1 cellular context compared by ENCODE assay signal in the genomic region with DNA sequence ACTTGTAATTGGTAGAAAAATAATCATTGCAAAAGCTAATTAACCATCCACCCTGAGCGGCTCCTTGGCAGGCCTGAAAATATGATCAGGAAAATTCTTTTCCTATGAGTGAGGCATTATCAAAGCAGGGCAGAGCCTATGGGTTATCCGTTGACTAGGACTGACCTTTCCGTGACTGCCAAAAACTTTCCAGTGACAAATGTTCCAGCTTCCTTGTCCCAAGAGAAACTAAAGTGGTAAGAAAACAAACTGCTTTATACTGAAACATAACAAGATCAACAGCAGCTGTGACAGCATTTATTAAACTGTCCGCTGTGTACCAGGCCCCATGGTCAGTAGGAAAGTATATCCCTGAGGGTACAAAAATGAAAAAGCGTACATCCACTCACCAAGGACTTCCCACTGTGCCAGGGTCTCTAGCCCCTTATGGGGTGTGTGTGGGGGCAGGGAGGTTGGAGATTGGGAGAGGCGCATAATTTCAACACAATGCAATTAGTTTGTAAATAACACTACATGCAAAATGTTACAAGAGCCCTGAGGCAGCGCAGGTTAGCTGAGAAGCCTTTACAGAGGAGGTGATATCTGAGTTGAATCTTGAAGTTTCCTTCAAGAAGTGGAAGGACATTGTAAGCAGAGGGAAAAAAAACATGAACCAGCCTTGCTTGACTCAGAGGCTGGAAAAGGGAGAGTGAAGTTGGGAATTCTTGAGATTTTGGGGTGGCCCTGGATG.
TF ChIP-seq lines count a peak whose summit lies in the region.

No MANE protein-coding gene starts in this region.

TF ChIP-seq in HepG2, 621 proteins besides CTCF, POLR2A, EP300 and RAD21:
- TF ChIP-seq SRF (IDR thresholded peaks at IDR 0.05; ENCODE audit: low read depth, low read length) (no peak), ZEB1 (IDR thresholded peaks at IDR 0.05; ENCODE audit: insufficient replicate concordance, low read depth) (no peak), ZNF333 (CRISPR knock-in tag; IDR thresholded peaks at IDR 0.05; ENCODE audit: borderline replicate concordance) (no peak), RFX1 (IDR thresholded peaks at IDR 0.05) (no peak), ELF3 (CRISPR knock-in tag; IDR thresholded peaks at IDR 0.05) (0 out of 2 replicates have a peak, but pooled peaks have one; percentile 19), RARA (CRISPR knock-in tag; IDR thresholded peaks at IDR 0.05) (peak; percentile 67), FOSL2 (CRISPR knock-in tag; IDR thresholded peaks at IDR 0.05) (peak; percentile 66), HIC2 (CRISPR knock-in tag; IDR thresholded peaks at IDR 0.05; ENCODE audit: low read depth) (no peak)
TF ChIP-seq in HepG2: peak in this region for 3.
